Comparison of ENCODE assay signal across 1 cellular context in genomic region chr19:19663292-19664120, GRCh38.
TF ChIP-seq lines count a peak whose summit lies in the region.

ATP13A1 (minus strand) TSS chr19:19663676; CDS start chr19:19663666, 10 bp downstream.

TF ChIP-seq in HepG2, 621 proteins besides CTCF, POLR2A, EP300 and RAD21 (continued from another document and continues in another):
- TF ChIP-seq NFIB (CRISPR knock-in tag; IDR thresholded peaks at IDR 0.05; ENCODE audit: borderline replicate concordance) (no peak), ZGPAT (CRISPR knock-in tag; IDR thresholded peaks at IDR 0.05) (peak; percentile 49), MED1 (CRISPR knock-in tag; IDR thresholded peaks at IDR 0.05) (peak; percentile 67; the same call in 1 of the 2 replicates), FOXK2 (IDR thresholded peaks at IDR 0.05) (no peak), ZNF563 (CRISPR knock-in tag; IDR thresholded peaks at IDR 0.05) (peak; percentile 85), KLF6 (CRISPR knock-in tag; IDR thresholded peaks at IDR 0.05) (peak; percentile 70), REPIN1 (CRISPR knock-in tag; IDR thresholded peaks at IDR 0.05; ENCODE audit: borderline replicate concordance, low read depth) (peak; percentile 66; the same call in 1 of the 2 replicates), ZBED4 (CRISPR knock-in tag; IDR thresholded peaks at IDR 0.05; ENCODE audit: borderline replicate concordance) (0 out of 2 replicates have a peak, but pooled peaks have one; percentile 28), RFX1 (IDR thresholded peaks at IDR 0.05) (peak; percentile 78), PTBP1 (IDR thresholded peaks at IDR 0.05; ENCODE audit: low read depth, low read length, poor library complexity, severe bottlenecking) (no peak), ZNF652 (CRISPR knock-in tag; IDR thresholded peaks at IDR 0.05; ENCODE audit: borderline replicate concordance, low read depth) (0 out of 2 replicates have a peak, but pooled peaks have one; percentile 6), TBP (CRISPR knock-in tag; IDR thresholded peaks at IDR 0.05) (0 out of 2 replicates have a peak, but pooled peaks have one; percentile 67), ZNF816 (CRISPR knock-in tag; IDR thresholded peaks at IDR 0.05; ENCODE audit: borderline replicate concordance) (no peak), E2F5 (CRISPR knock-in tag; conservative IDR thresholded peaks at IDR 0.05) (no peak), RARG (CRISPR knock-in tag; IDR thresholded peaks at IDR 0.05; ENCODE audit: low read depth) (no peak), ZNF766 (CRISPR knock-in tag; IDR thresholded peaks at IDR 0.05; ENCODE audit: borderline replicate concordance) (0 out of 2 replicates have a peak, but pooled peaks have one; percentile 59), BATF2 (CRISPR knock-in tag; IDR thresholded peaks at IDR 0.05) (no peak), ZNF770 (CRISPR knock-in tag; IDR thresholded peaks at IDR 0.05) (peak; percentile 41; the same call in 1 of the 2 replicates), TAF15 (IDR thresholded peaks at IDR 0.05; ENCODE audit: low read depth, low read length, poor library complexity, severe bottlenecking) (peak; percentile 70), ZHX1 (CRISPR knock-in tag; IDR thresholded peaks at IDR 0.05; ENCODE audit: low read depth) (peak; percentile 69; the same call in 1 of the 2 replicates), IRF2 (CRISPR knock-in tag; IDR thresholded peaks at IDR 0.05) (peak; percentile 69; the same call in 1 of the 2 replicates), ATF5 (CRISPR knock-in tag; IDR thresholded peaks at IDR 0.05; ENCODE audit: low read depth) (0 out of 2 replicates have a peak, but pooled peaks have one; percentile 23), ZNF275 (CRISPR knock-in tag; IDR thresholded peaks at IDR 0.05; ENCODE audit: borderline replicate concordance) (0 out of 2 replicates have a peak, but pooled peaks have one; percentile 43), SMAD1 (CRISPR knock-in tag; IDR thresholded peaks at IDR 0.05; ENCODE audit: borderline replicate concordance, low read depth) (peak; percentile 79; the same call in 1 of the 2 replicates), ZNF317 (CRISPR knock-in tag; IDR thresholded peaks at IDR 0.05) (peak; percentile 28; the same call in 1 of the 2 replicates), ZBTB40 (IDR thresholded peaks at IDR 0.05) (peak; percentile 43; the same call in 1 of the 2 replicates), ZBTB40 (CRISPR knock-in tag; IDR thresholded peaks at IDR 0.05) (no peak; the same call in 1 of the 2 replicates), NR2C2 (CRISPR knock-in tag; IDR thresholded peaks at IDR 0.05; ENCODE audit: borderline replicate concordance) (peak; percentile 98), TMF1 (CRISPR knock-in tag; IDR thresholded peaks at IDR 0.05; ENCODE audit: low read depth) (peak; percentile 93)
